9 cellular contexts compared by ENCODE assay signal in genomic region chr7:103698064-103698463, GRCh38.
"Had no signal": no experiment of that assay in that cellular context is flagged by ENCODE, and none has a peak within 500 bp of the region (broad histone marks: within the 10 kb centered on the region; RNA-seq: fewer than 3 reads in every experiment).

No MANE protein-coding gene starts in this region.

- FAIRE-seq: H54, HTR-8/SVneo had no signal

- H3K9ac ChIP-seq: GM23248, KMS-11 had no signal

- DNase-seq: GM23248, GOT3, H9, HCEC 1CT, Karpas-422, KBM-7 had no signal

- H2AFZ ChIP-seq: GM23248 had no signal

- H3K27ac ChIP-seq: GM23248, KMS-11 had no signal

- H3K4me3 ChIP-seq: GM23248 had no signal

- H3K4me2 ChIP-seq: KMS-11 had no signal
